19 cellular contexts compared by ENCODE assay signal in genomic region chr2:175080479-175080878, GRCh38.
"Had no signal": no experiment of that assay in that cellular context is flagged by ENCODE, and none has a peak within 500 bp of the region (broad histone marks: within the 10 kb centered on the region; RNA-seq: fewer than 3 reads in every experiment).

No MANE protein-coding gene starts in this region.

- H3K4me3 Mint-ChIP-seq: activated T-helper 17 cell treated with anti-CD3 and anti-CD28 coated beads, Interleukin-2, amount 50 U/mL, for 72 hours; effector memory CD8-positive, alpha-beta T cell; naive thymus-derived CD8-positive, alpha-beta T cell; stimulated activated memory B cell treated with anti-CD40 and anti-IgM and Interleukin-4, amounts not matched to agents 10 μg/mL and 1 μg/mL and 100 μg/mL, for 72 hours had no signal

- H3K4me1 Mint-ChIP-seq: activated T-helper 17 cell treated with anti-CD3 and anti-CD28 coated beads, Interleukin-2, amount 50 U/mL, for 72 hours; stimulated activated memory B cell treated with anti-CD40 and anti-IgM and Interleukin-4, amounts not matched to agents 10 μg/mL and 1 μg/mL and 100 μg/mL, for 72 hours had no signal

- H3K9me3 ChIP-seq: mucosa of descending colon, neutrophil, tibial artery, uterus had no signal

- H3K27me3 ChIP-seq: brain microvascular endothelial cell, neutrophil, tibial artery, uterus had no signal

- ATAC-seq: activated T-helper 17 cell treated with anti-CD3 and anti-CD28 coated beads, Interleukin-2, amount 50 U/mL, for 72 hours; effector memory CD8-positive, alpha-beta T cell; left lobe of liver; mucosa of descending colon; naive thymus-derived CD8-positive, alpha-beta T cell; stimulated activated memory B cell treated with anti-CD40 and anti-IgM and Interleukin-4, amounts not matched to agents 10 μg/mL and 1 μg/mL and 100 μg/mL, for 72 hours had no signal

- H3K27me3 Mint-ChIP-seq: activated T-helper 17 cell treated with anti-CD3 and anti-CD28 coated beads, Interleukin-2, amount 50 U/mL, for 72 hours; effector memory CD8-positive, alpha-beta T cell; naive thymus-derived CD8-positive, alpha-beta T cell; stimulated activated memory B cell treated with anti-CD40 and anti-IgM and Interleukin-4, amounts not matched to agents 10 μg/mL and 1 μg/mL and 100 μg/mL, for 72 hours had no signal

- H3K4me1 ChIP-seq: tibial artery, uterus had no signal

- H3K27ac ChIP-seq: brain microvascular endothelial cell, neutrophil, tibial artery, uterus had no signal

- H3K9me3 Mint-ChIP-seq: activated T-helper 17 cell treated with anti-CD3 and anti-CD28 coated beads, Interleukin-2, amount 50 U/mL, for 72 hours; effector memory CD8-positive, alpha-beta T cell; stimulated activated memory B cell treated with anti-CD40 and anti-IgM and Interleukin-4, amounts not matched to agents 10 μg/mL and 1 μg/mL and 100 μg/mL, for 72 hours had no signal

- H3K36me3 ChIP-seq: uterus had no signal

- H3K27ac Mint-ChIP-seq: activated T-helper 17 cell treated with anti-CD3 and anti-CD28 coated beads, Interleukin-2, amount 50 U/mL, for 72 hours; effector memory CD8-positive, alpha-beta T cell; naive thymus-derived CD8-positive, alpha-beta T cell; stimulated activated memory B cell treated with anti-CD40 and anti-IgM and Interleukin-4, amounts not matched to agents 10 μg/mL and 1 μg/mL and 100 μg/mL, for 72 hours had no signal

- H3K4me3 ChIP-seq: mucosa of descending colon, tibial artery, uterus had no signal

- FAIRE-seq: islet of Langerhans had no signal

- DNase-seq: activated CD4-positive, CD25-positive, alpha-beta regulatory T cell treated with anti-CD3 and anti-CD28 coated beads, Interleukin-2, amount 50 U/mL, for 72 hours; activated naive CD4-positive, alpha-beta T cell treated with Interleukin-2 at 50 U/mL for 16 hours; anterior cingulate cortex; brain microvascular endothelial cell; cerebellar nuclear complex; dermis blood vessel endothelial cell; effector memory CD8-positive, alpha-beta T cell; mucosa of descending colon; naive thymus-derived CD8-positive, alpha-beta T cell; posterior cingulate gyrus; retina; T1000; tibial artery; uterus had no signal
